1 cellular context compared by ENCODE assay signal in genomic region chr6:97668716-97669115, GRCh38.
TF ChIP-seq lines count a peak whose summit lies in the region.

No MANE protein-coding gene starts in this region.

TF ChIP-seq in GM12878, 131 proteins besides CTCF, POLR2A, EP300 and RAD21 (continued from another document):
- TF ChIP-seq ATF2 (IDR thresholded peaks at IDR 0.05; ENCODE audit: low read length) (peak; percentile 34; the same call in 1 of the 2 replicates), STAT3 (IDR thresholded peaks at IDR 0.05; ENCODE audit: low read depth, low read length) (no peak), PAX5 (IDR thresholded peaks at IDR 0.05; ENCODE audit: borderline replicate concordance, low read depth, low read length) (peak; percentile 11; the same call in 1 of the 2 replicates), TCF7 (IDR thresholded peaks at IDR 0.05; ENCODE audit: borderline replicate concordance) (0 out of 2 replicates have a peak, but pooled peaks have one; percentile 16), CHD4 (IDR thresholded peaks at IDR 0.05) (no peak)
